In genomic region chr20:57934007-57934805, GRCh38 we compare ENCODE assay signal across 38 cellular contexts.
A peak's percentile ranks its signal among the peaks of the same experiment; 100 is the strongest.
DNase-seq lines count a peak whose midpoint lies in the region; ATAC-seq, FAIRE-seq and TF ChIP-seq lines count a peak whose summit lies in the region.
"Had no signal": no experiment of that assay in that cellular context is flagged by ENCODE, and none has a peak within 500 bp of the region (broad histone marks: within the 10 kb centered on the region; RNA-seq: fewer than 3 reads in every experiment).

No MANE protein-coding gene starts in this region.

- H3K9ac ChIP-seq in BLaER1 (no peak overlapping the region), neuronal stem cell (ENCODE audit: low read depth, low read length, poor library complexity) (no peak overlapping the region)
- H3K9ac ChIP-seq: KMS-11 had no signal

- H4K91ac ChIP-seq in neuronal stem cell (ENCODE audit: low read depth, low read length, poor library complexity) = no peak overlapping the region

- FAIRE-seq in HTR-8/SVneo (lab: Jason Lieb, UNC) = peak; percentile 64
- FAIRE-seq: D721Med, endometrium, GM19239, H54 had no signal

- no peak overlapping the region for H3K27ac Mint-ChIP-seq in type B pancreatic cell
- H3K27ac Mint-ChIP-seq: activated CD4-positive, alpha-beta T cell treated with anti-CD3 and anti-CD28 coated beads, Interleukin-2, amount 10 ng/mL, durations not matched to agents 7 days and 5 days; activated naive CD8-positive, alpha-beta T cell treated with anti-CD3 and anti-CD28 coated beads, Interleukin-2, amount 10 ng/mL, durations not matched to agents 7 days and 5 days; CD4-positive, CD25-positive, alpha-beta regulatory T cell; mesothelial cell of epicardium; WTC11 had no signal

- ATAC-seq in GM19467 (IDR thresholded peaks at IDR 0.05; ENCODE audit: unreplicated experiment) = no peak
- ATAC-seq: foreskin keratinocyte, psoas muscle, WTC11 had no signal

- H2BK12ac ChIP-seq in neuronal stem cell (ENCODE audit: low read length) = no peak overlapping the region

- no peak for TF ChIP-seq CTCF in type B pancreatic cell (conservative IDR thresholded peaks at IDR 0.05)

- no peak overlapping the region for H2BK5ac ChIP-seq in neuronal stem cell (ENCODE audit: low read length)

- H2AK5ac ChIP-seq in neuronal stem cell (ENCODE audit: low read depth, low read length) = no peak overlapping the region

- H2AFZ ChIP-seq in neuronal stem cell (ENCODE audit: low read length) = no peak overlapping the region

- H3K36me3 ChIP-seq in BLaER1 (no peaks in the 10 kb centered on the region), neuronal stem cell (replicated peaks in 1 of 2; ENCODE audit: control insufficient read depth in 2 of 2, insufficient read depth in 2 of 2, low read length in 2 of 2) (no peaks in the 10 kb centered on the region)
- H3K36me3 ChIP-seq: ascending aorta, esophagus squamous epithelium, sigmoid colon, SJCRH30, tibial nerve had no signal

- peak overlapping the region; percentile 8; the same call in 1 of the 2 replicates for H3K27ac ChIP-seq in BLaER1
- no peak overlapping the region for H3K27ac ChIP-seq in neuronal stem cell (replicated peaks; ENCODE audit: low read length)
- H3K27ac ChIP-seq: ascending aorta, dorsolateral prefrontal cortex, esophagus squamous epithelium, foreskin keratinocyte, HL-60, KMS-11, psoas muscle, sigmoid colon, SJCRH30, tibial nerve had no signal

- no peak for DNase-seq in HTR-8/SVneo (ENCODE audit: insufficient read length, low spot score)
- peak; percentile 20 for DNase-seq in astrocyte of the hippocampus (ENCODE audit: low read depth, low spot score)
- no peak for DNase-seq in neuronal stem cell (ENCODE audit: low spot score)
- no peak for DNase-seq in activated CD4-positive, alpha-beta T cell treated with anti-CD3 and anti-CD28 coated beads for 1 hour
- no peak for DNase-seq in Ammon's horn (ENCODE audit: low spot score)
- DNase-seq in type B pancreatic cell (ENCODE audit: extremely low spot score, unreplicated experiment) = no peak
- DNase-seq: activated CD4-positive, alpha-beta T cell treated with anti-CD3 and anti-CD28 coated beads, Interleukin-2, amount 10 ng/mL, durations not matched to agents 7 days and 5 days; activated gamma-delta T cell treated with Interleukin-2 at 50 U/mL for 16 hours; activated naive CD8-positive, alpha-beta T cell treated with anti-CD3 and anti-CD28 coated beads, Interleukin-2, amount 10 ng/mL, durations not matched to agents 7 days and 5 days; activated T-cell treated with anti-CD3 and anti-CD28 coated beads, Interleukin-2, amount 50 U/mL, for 1 hour; CD4-positive, CD25-positive, alpha-beta regulatory T cell; DND-41; dorsolateral prefrontal cortex; esophagus squamous epithelium; foreskin keratinocyte; naive B cell; NCI-H2107; NCI-H446; NCI-H774; psoas muscle; RPMI8226; sigmoid colon; SJCRH30; stimulated activated CD4-positive, alpha-beta T cell treated with anti-CD3 and anti-CD28 coated beads, Interleukin-12 subunit alpha, Interleukin-12 subunit beta, amount 100 ng/mL, for 4 hours; stimulated activated CD4-positive, alpha-beta T cell treated with anti-CD3 and anti-CD28 coated beads, Interleukin-2, amount 100 ng/mL, for 48 hours; SW 1271 had no signal

- H2BK120ac ChIP-seq in neuronal stem cell (ENCODE audit: low read depth, low read length) = no peak overlapping the region

- H3K27me3 ChIP-seq in BLaER1 (no peaks in the 10 kb centered on the region), neuronal stem cell (ENCODE audit: control insufficient read depth in 3 of 3, insufficient read depth in 3 of 3, low read depth in 1 of 3, low read length in 3 of 3) (no peaks in the 10 kb centered on the region)
- H3K27me3 ChIP-seq: ascending aorta, esophagus squamous epithelium, sigmoid colon, SJCRH30, tibial nerve had no signal

- H2BK15ac ChIP-seq in neuronal stem cell (ENCODE audit: low read length) = no peak overlapping the region

- H3K4me1 Mint-ChIP-seq in type B pancreatic cell (ENCODE audit: unreplicated experiment) = peaks cover 13% of the 10 kb centered on the region
- H3K4me1 Mint-ChIP-seq: activated CD4-positive, alpha-beta T cell treated with anti-CD3 and anti-CD28 coated beads, Interleukin-2, amount 10 ng/mL, durations not matched to agents 7 days and 5 days; activated naive CD8-positive, alpha-beta T cell treated with anti-CD3 and anti-CD28 coated beads, Interleukin-2, amount 10 ng/mL, durations not matched to agents 7 days and 5 days; CD4-positive, CD25-positive, alpha-beta regulatory T cell; naive B cell had no signal

- no peaks in the 10 kb centered on the region for H3K79me1 ChIP-seq in neuronal stem cell (ENCODE audit: low read depth, low read length)

- H3K4me1 ChIP-seq in BLaER1 (peaks cover 68% of the 10 kb centered on the region), neuronal stem cell (ENCODE audit: control insufficient read depth in 2 of 2, insufficient read depth in 1 of 2, low read depth in 1 of 2, low read length in 2 of 2) (peaks cover 0 to 5% of the 10 kb centered on the region in 2 donors)
- H3K4me1 ChIP-seq: foreskin keratinocyte, psoas muscle, sigmoid colon had no signal

- H3K4me2 ChIP-seq in BLaER1 (peak overlapping the region; percentile 80), neuronal stem cell (ENCODE audit: insufficient read depth, low read length, poor library complexity, severe bottlenecking) (no peak overlapping the region)
- H3K4me2 ChIP-seq: KMS-11 had no signal

- peak overlapping the region; percentile 58 for H3K18ac ChIP-seq in neuronal stem cell (ENCODE audit: low read length)

- H3K9me3 Mint-ChIP-seq in type B pancreatic cell = no peaks in the 10 kb centered on the region
- H3K9me3 Mint-ChIP-seq: activated CD4-positive, alpha-beta T cell treated with anti-CD3 and anti-CD28 coated beads, Interleukin-2, amount 10 ng/mL, durations not matched to agents 7 days and 5 days; activated naive CD8-positive, alpha-beta T cell treated with anti-CD3 and anti-CD28 coated beads, Interleukin-2, amount 10 ng/mL, durations not matched to agents 7 days and 5 days had no signal

- peaks cover 3% of the 10 kb centered on the region; the same call in 1 of the 2 replicates for H3K9me3 ChIP-seq in BLaER1
- no peaks in the 10 kb centered on the region for H3K9me3 ChIP-seq in neuronal stem cell (replicated peaks in 1 of 2; ENCODE audit: control insufficient read depth in 2 of 2, insufficient read depth in 1 of 2, low read depth in 1 of 2, low read length in 2 of 2)
- H3K9me3 ChIP-seq: ascending aorta, esophagus squamous epithelium, psoas muscle, sigmoid colon, tibial nerve had no signal

- H4K20me1 ChIP-seq in BLaER1 = no peaks in the 10 kb centered on the region

- no peak overlapping the region for H3K23ac ChIP-seq in neuronal stem cell (ENCODE audit: low read depth, low read length, poor library complexity)

- H3K27me3 Mint-ChIP-seq in type B pancreatic cell = peaks cover 41% of the 10 kb centered on the region
- H3K27me3 Mint-ChIP-seq: activated CD4-positive, alpha-beta T cell treated with anti-CD3 and anti-CD28 coated beads, Interleukin-2, amount 10 ng/mL, durations not matched to agents 7 days and 5 days had no signal

- no peaks in the 10 kb centered on the region for H3K36me3 Mint-ChIP-seq in type B pancreatic cell
- H3K36me3 Mint-ChIP-seq: activated naive CD8-positive, alpha-beta T cell treated with anti-CD3 and anti-CD28 coated beads, Interleukin-2, amount 10 ng/mL, durations not matched to agents 7 days and 5 days; CD4-positive, CD25-positive, alpha-beta regulatory T cell; mesothelial cell of epicardium had no signal

- H3K4me3 ChIP-seq in BLaER1 = no peak overlapping the region
- peak overlapping the region in 1 of 2 donors; percentile 10 for H3K4me3 ChIP-seq in neuronal stem cell (ENCODE audit: low read length in 2 of 2)
- H3K4me3 ChIP-seq: ascending aorta, dorsolateral prefrontal cortex, esophagus squamous epithelium, psoas muscle, sigmoid colon, SJCRH30, tibial nerve had no signal

- H4K8ac ChIP-seq in neuronal stem cell (ENCODE audit: low read depth, low read length) = no peak overlapping the region

- H3K4ac ChIP-seq in neuronal stem cell (ENCODE audit: low read length) = no peak overlapping the region

- no peak overlapping the region for H3K14ac ChIP-seq in neuronal stem cell (ENCODE audit: low read length)

- no peak overlapping the region for H3K4me3 Mint-ChIP-seq in type B pancreatic cell
- H3K4me3 Mint-ChIP-seq: activated CD4-positive, alpha-beta T cell treated with anti-CD3 and anti-CD28 coated beads, Interleukin-2, amount 10 ng/mL, durations not matched to agents 7 days and 5 days; activated naive CD8-positive, alpha-beta T cell treated with anti-CD3 and anti-CD28 coated beads, Interleukin-2, amount 10 ng/mL, durations not matched to agents 7 days and 5 days; CD4-positive, CD25-positive, alpha-beta regulatory T cell; mesothelial cell of epicardium; WTC11 had no signal

- WGBS in neuronal stem cell (ENCODE audit: extremely low coverage in 2 of 2, insufficient read length in 2 of 2, insufficient replicate concordance in 1 of 2), 2 donors = no CpG with 5 or more reads among the region's 10 CpGs
